ENCODE assay signal across 16 cellular contexts in the genomic region with DNA sequence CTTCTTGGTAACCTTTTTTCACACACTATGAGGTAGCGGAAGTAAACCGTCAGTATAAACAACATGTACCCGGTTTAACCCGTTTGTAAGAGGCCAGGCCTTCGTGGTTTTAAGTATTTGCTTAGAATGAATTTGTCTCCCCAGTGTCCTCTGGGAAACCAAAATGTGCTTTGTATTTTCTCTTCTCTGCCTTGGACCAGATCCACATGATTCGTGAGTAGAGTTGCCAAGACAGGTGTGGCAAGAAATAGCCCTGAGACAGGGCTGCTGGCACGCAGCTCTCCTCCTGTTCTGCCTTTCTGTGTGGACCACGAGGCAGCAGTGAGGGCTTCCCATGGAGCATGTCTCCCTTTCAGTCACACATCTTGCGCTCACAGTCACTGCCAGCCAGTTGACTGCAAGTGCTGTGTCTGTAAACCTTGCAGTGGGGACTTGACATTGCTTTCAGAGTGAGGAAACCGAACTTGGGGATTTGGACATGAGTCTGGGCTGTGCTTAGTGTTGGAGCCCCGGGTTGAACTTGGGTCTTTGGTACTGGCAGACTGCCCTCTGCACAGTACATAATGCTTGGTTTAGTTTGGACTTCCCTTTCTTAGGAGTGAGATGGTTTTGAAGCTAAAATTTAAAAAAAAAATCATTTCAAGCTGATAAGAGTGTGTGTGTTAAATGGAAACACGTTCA. TPM values are rescaled to one million over a fixed set of nuclear protein-coding genes. Genes with fewer than 3 reads are reported as not detected.
DNase-seq lines count a peak whose midpoint lies in the region; ATAC-seq and TF ChIP-seq lines count a peak whose summit lies in the region.
"Had no signal": no experiment of that assay in that cellular context is flagged by ENCODE, and none has a peak within 500 bp of the region (broad histone marks: within the 10 kb centered on the region; RNA-seq: fewer than 3 reads in every experiment).

No MANE protein-coding gene starts in this region.

- CTCF ChIA-PET in HEK293T (lab: Yijun Ruan, JAX), result no interaction called here
- CTCF ChIA-PET in Caco-2 (lab: Charles Lee), result no interaction called here

- no peaks in the 10 kb centered on the region for H3K27me3 ChIP-seq in Caco-2 (replicated peaks; ENCODE audit: control insufficient read depth, insufficient read depth, low read length)
- H3K27me3 ChIP-seq: brain microvascular endothelial cell, testis had no signal

- no peak overlapping the region for H3K4me3 Mint-ChIP-seq in Caco-2 (ENCODE audit: unreplicated experiment)

- no peaks in the 10 kb centered on the region for H3K27me3 Mint-ChIP-seq in Caco-2 (ENCODE audit: insufficient read depth, unreplicated experiment)

- H3K4me3 ChIP-seq in mucosa of descending colon, result no peak overlapping the region
- H3K4me3 ChIP-seq in Caco-2 (ENCODE audit: low read depth, low read length), result no peak overlapping the region
- H3K4me3 ChIP-seq: testis had no signal

- no peak overlapping the region for H3K27ac Mint-ChIP-seq in Caco-2 (ENCODE audit: unreplicated experiment)

- H3K4me1 Mint-ChIP-seq in Caco-2 (ENCODE audit: low read depth, unreplicated experiment), result peaks cover under 1% of the 10 kb centered on the region

- H3K9me3 ChIP-seq in mucosa of descending colon (no peaks in the 10 kb centered on the region), Caco-2 (no peaks in the 10 kb centered on the region)
- H3K9me3 ChIP-seq: testis had no signal

- DNase-seq in DMS79 (lab: John Stamatoyannopoulos, UW) (peak; percentile 91), NCI-H128 (lab: John Stamatoyannopoulos, UW; ENCODE audit: unreplicated experiment) (peak; percentile 28), amniotic epithelial cell (ENCODE audit: low read depth) (peak; percentile 4), mucosa of descending colon (no peak), Kasumi-1 (lab: John Stamatoyannopoulos, UW) (no peak), HEK293T (ENCODE audit: extremely low spot score) (no peak), Caco-2 (no peak)
- DNase-seq: activated CD8-positive, alpha-beta memory T cell treated with anti-CD3 and anti-CD28 coated beads for 24 hours; activated gamma-delta T cell; brain microvascular endothelial cell; DMS53; effector CD8-positive, alpha-beta T cell; NCI-H1048; stimulated activated CD4-positive, alpha-beta T cell treated with anti-CD3 and anti-CD28 coated beads, Interleukin-12 subunit alpha, Interleukin-12 subunit beta, amount 100 ng/mL, for 4 hours; testis had no signal

- POLR2A ChIA-PET in HEK293T (lab: Yijun Ruan, JAX), result interaction anchor here (1.1 to 1.6 kb wide), 2 partner anchors 17 to 18 kb away, joined by 3 to 4 read pairs; no protein-coding TSS in a partner anchor
- POLR2A ChIA-PET in Caco-2 (lab: Charles Lee), result no interaction called here

- H3K9me3 Mint-ChIP-seq in Caco-2 (ENCODE audit: unreplicated experiment), result no peaks in the 10 kb centered on the region

- ATAC-seq in mucosa of descending colon (peak; percentile 34), HG03342 (IDR thresholded peaks at IDR 0.05; ENCODE audit: unreplicated experiment) (no peak)

- H3K36me3 ChIP-seq in mucosa of descending colon (ENCODE audit: low read depth) (no peaks in the 10 kb centered on the region), Caco-2 (ENCODE audit: control insufficient read depth, insufficient read depth, low read length) (peaks cover 6% of the 10 kb centered on the region)
- H3K36me3 ChIP-seq: brain microvascular endothelial cell had no signal

- intact Hi-C loops in mucosa of descending colon (cut with DNase I, micrococcal nuclease), result no loop called here
- intact Hi-C loops in Caco-2 (cut with micrococcal nuclease; ENCODE audit: unreplicated experiment), result no loop called here

- BruUV-seq in Caco-2 (replicated peaks; lab: Mats Ljungman, UMichigan), result no TSS peak

- peaks cover 26% of the 10 kb centered on the region for H3K36me3 Mint-ChIP-seq in Caco-2 (ENCODE audit: insufficient read depth, unreplicated experiment)

- H3K4me1 ChIP-seq in mucosa of descending colon (ENCODE audit: low read depth) (no peaks in the 10 kb centered on the region), Caco-2 (no peaks in the 10 kb centered on the region)
- H3K4me1 ChIP-seq: testis had no signal

- TF ChIP-seq CTCF in mucosa of descending colon (IDR thresholded peaks at IDR 0.05) (no peak), Caco-2 (IDR thresholded peaks at IDR 0.05; ENCODE audit: insufficient read depth in 1 of 2, low read depth in 1 of 2, low read length in 1 of 2, severe bottlenecking in 1 of 2, unreplicated experiment in 1 of 2) (no peak)

TF ChIP-seq in HEK293T, 16 proteins besides CTCF, POLR2A, EP300 and RAD21:
- TF ChIP-seq FOXM1 (IDR thresholded peaks at IDR 0.05; ENCODE audit: borderline replicate concordance), result no peak
- TF ChIP-seq CTBP1 (IDR thresholded peaks at IDR 0.05; ENCODE audit: borderline replicate concordance), result no peak
- no peak for TF ChIP-seq TARDBP (IDR thresholded peaks at IDR 0.05)
- no peak for TF ChIP-seq FOXA1 (IDR thresholded peaks at IDR 0.05)
- no peak for TF ChIP-seq PKNOX1 (IDR thresholded peaks at IDR 0.05)
- no peak for TF ChIP-seq SUZ12 (IDR thresholded peaks at IDR 0.05)
- TF ChIP-seq LEF1 (IDR thresholded peaks at IDR 0.05; ENCODE audit: borderline replicate concordance), result no peak
- TF ChIP-seq BHLHE40 (IDR thresholded peaks at IDR 0.05; ENCODE audit: borderline replicate concordance), result no peak
- TF ChIP-seq ELF4 (IDR thresholded peaks at IDR 0.05), result no peak
- no peak for TF ChIP-seq NFRKB (IDR thresholded peaks at IDR 0.05)

RNA-seq across cellular contexts. Expression of gene BCL2L11, which starts 19.1 kb away (rescaled TPM):
- total RNA-seq in mucosa of descending colon, result 10 to 100 TPM; 40.9 to 44.4 (median 43.7) TPM
- total RNA-seq in Caco-2 (2022), result 27.7 and 28.9 TPM in 2 replicates

Comparison
In these comparisons a context has a peak if more than half of its experiments do, and no peak if none do; other contexts are left out.
1. DNase-seq: peak in DMS79 (single experiment), NCI-H128 (single experiment) and amniotic epithelial cell (single experiment); none in mucosa of descending colon (0 of 3), Kasumi-1 (0 of 2), HEK293T (single experiment) and Caco-2 (0 of 2).